In genomic region chr19:57240311-57241090, GRCh38 we compare ENCODE assay signal across 8 cellular contexts. TPM values are rescaled to one million over a fixed set of nuclear protein-coding genes. Genes with fewer than 3 reads are reported as not detected.
DNase-seq lines count a peak whose midpoint lies in the region; ATAC-seq and TF ChIP-seq lines count a peak whose summit lies in the region.

TSS of gene ZNF805 (plus strand) at chr19:57240632. CDS start at chr19:57240892, 260 bp downstream.

- peak within 1 kb of the TSS; percentile 91 for H3K27ac Mint-ChIP-seq in activated naive CD8-positive, alpha-beta T cell treated with anti-CD3 and anti-CD28 coated beads, Interleukin-2, amount 50 U/mL, for 24 hours

- peaks cover 28% of the 10 kb centered on the region for H3K79me2 ChIP-seq in SU-DHL-6 (ENCODE audit: insufficient read depth, low read length)

- H3K4me3 ChIP-seq in SU-DHL-6 (ENCODE audit: insufficient read depth, low read length, poor library complexity, severe bottlenecking) (peak within 1 kb of the TSS; percentile 91), ovary (peak within 1 kb of the TSS; percentile 98), thymus (ENCODE audit: low read length) (peak within 1 kb of the TSS; percentile 92)

- H3K4me1 ChIP-seq in ovary (ENCODE audit: insufficient read depth) (no peaks in the 10 kb centered on the region), thymus (ENCODE audit: control insufficient read depth, insufficient read depth, low read length) (peaks cover 13% of the 10 kb centered on the region)

- WGBS in ovary, 3 donors: 0 to 1% (median 0%) methylated on average over 36 to 61 of the region's 61 CpGs
- WGBS in thymus: under 1% methylated on average over 61 of the region's 61 CpGs

- peak within 1 kb of the TSS; percentile 58 for H3K27ac ChIP-seq in SU-DHL-6 (ENCODE audit: low read depth, low read length)
- peak within 1 kb of the TSS; percentile 76 to 79 for H3K27ac ChIP-seq in ovary
- peak within 1 kb of the TSS; percentile 89 for H3K27ac ChIP-seq in thymus (ENCODE audit: low read depth)

- no peaks in the 10 kb centered on the region for H4K20me1 ChIP-seq in SU-DHL-6 (ENCODE audit: low read depth, low read length)

- intact Hi-C loops in Right ventricle myocardium superior (cut with DNase I) (loop anchor here (2.0 kb wide), 1 partner anchor 40 kb away; the partner anchor contains the start of gene ZNF460), ovary (cut with DNase I) (loop anchor here in 1 of 4 donors (5.0 kb wide), 1 partner anchor 42 kb away; the partner anchor contains the start of gene ZNF460)

- no peaks in the 10 kb centered on the region for H3K9me3 ChIP-seq in SU-DHL-6 (ENCODE audit: insufficient read depth, low read length)
- H3K9me3 ChIP-seq in ovary: no peaks in the 10 kb centered on the region
- H3K9me3 ChIP-seq in thymus (ENCODE audit: control insufficient read depth): no peaks in the 10 kb centered on the region

- peaks cover 33% of the 10 kb centered on the region for H3K4me1 Mint-ChIP-seq in activated naive CD8-positive, alpha-beta T cell treated with anti-CD3 and anti-CD28 coated beads, Interleukin-2, amount 50 U/mL, for 24 hours

- peak within 1 kb of the TSS; percentile 95 for H3K4me2 ChIP-seq in SU-DHL-6 (ENCODE audit: low read depth, low read length, poor library complexity, severe bottlenecking)

- H3K27me3 ChIP-seq in SU-DHL-6 (ENCODE audit: low read length): no peaks in the 10 kb centered on the region
- no peaks in the 10 kb centered on the region for H3K27me3 ChIP-seq in ovary
- H3K27me3 ChIP-seq in thymus (ENCODE audit: control insufficient read depth, insufficient read depth): no peaks in the 10 kb centered on the region

- H3K9me3 Mint-ChIP-seq in activated naive CD8-positive, alpha-beta T cell treated with anti-CD3 and anti-CD28 coated beads, Interleukin-2, amount 50 U/mL, for 24 hours: peaks cover 4% of the 10 kb centered on the region

- no peaks in the 10 kb centered on the region for H3K27me3 Mint-ChIP-seq in activated naive CD8-positive, alpha-beta T cell treated with anti-CD3 and anti-CD28 coated beads, Interleukin-2, amount 50 U/mL, for 24 hours

- 0 out of 3 replicates have a peak, but pooled peaks have one; percentile 8 for TF ChIP-seq CTCF in GM12872 (IDR thresholded peaks at IDR 0.05; ENCODE audit: insufficient read depth, low read depth, low read length)
- TF ChIP-seq CTCF in SU-DHL-6 (IDR thresholded peaks at IDR 0.05; ENCODE audit: insufficient read depth, low read length, poor library complexity, severe bottlenecking): no peak
- TF ChIP-seq CTCF in ovary (IDR thresholded peaks at IDR 0.05): peak in 2 of 3 donors; percentile 11 to 16

- no peak for TF ChIP-seq EP300 in ovary (IDR thresholded peaks at IDR 0.05)

- peaks cover 21% of the 10 kb centered on the region for H3K36me3 Mint-ChIP-seq in activated naive CD8-positive, alpha-beta T cell treated with anti-CD3 and anti-CD28 coated beads, Interleukin-2, amount 50 U/mL, for 24 hours (ENCODE audit: low read depth)

- H2AFZ ChIP-seq in SU-DHL-6 (ENCODE audit: low read depth, low read length, severe bottlenecking): peak within 1 kb of the TSS; percentile 98

- H3K9me2 ChIP-seq in SU-DHL-6 (replicated peaks; ENCODE audit: insufficient read depth, low read length): no peaks in the 10 kb centered on the region

- no peaks in the 10 kb centered on the region for H3K36me3 ChIP-seq in SU-DHL-6 (ENCODE audit: low read length)
- no peaks in the 10 kb centered on the region for H3K36me3 ChIP-seq in ovary
- peaks cover 13% of the 10 kb centered on the region for H3K36me3 ChIP-seq in thymus (ENCODE audit: control insufficient read depth, insufficient read depth)

- ATAC-seq in HG02759 (IDR thresholded peaks at IDR 0.05; ENCODE audit: unreplicated experiment) (peak; percentile 97), Right ventricle myocardium superior (ENCODE audit: poor library complexity) (peak; percentile 99)
- peak; percentile 97 for ATAC-seq in activated naive CD8-positive, alpha-beta T cell treated with anti-CD3 and anti-CD28 coated beads, Interleukin-2, amount 50 U/mL, for 24 hours

- peak within 1 kb of the TSS; percentile 90 for H3K9ac ChIP-seq in SU-DHL-6 (ENCODE audit: low read length)

- peak; percentile 86 to 98 (median 94) for DNase-seq in NCI-H1417 (lab: John Stamatoyannopoulos, UW)
- DNase-seq in activated naive CD8-positive, alpha-beta T cell treated with anti-CD3 and anti-CD28 coated beads, Interleukin-2, amount 50 U/mL, for 24 hours: peak; percentile 95
- DNase-seq in Right ventricle myocardium superior: peak; percentile 98
- DNase-seq in ovary: peak; percentile 95 to 97 (median 96)

- peak; percentile 68 for TF ChIP-seq POLR2A in ovary (IDR thresholded peaks at IDR 0.05)

- no peaks in the 10 kb centered on the region for H3F3A ChIP-seq in SU-DHL-6 (ENCODE audit: insufficient read depth)

- H3K4me3 Mint-ChIP-seq in activated naive CD8-positive, alpha-beta T cell treated with anti-CD3 and anti-CD28 coated beads, Interleukin-2, amount 50 U/mL, for 24 hours: peak within 1 kb of the TSS; percentile 93

RNA-seq across cellular contexts. Expression of gene ZNF805, which starts in this region (rescaled TPM):
- total RNA-seq in Right ventricle myocardium superior (8.4 TPM), ovary (10 to 100 TPM; 10.8 to 27.8 (median 19.4) TPM)
- polyA plus RNA-seq in ovary (1 to 10 TPM; 1.7 to 4.5 TPM), thymus (1.3 TPM)

Comparison
In these comparisons a context has a peak if more than half of its experiments do, and no peak if none do; other contexts are left out.
1. Peak in every context shown above with its lines: DNase-seq, ATAC-seq, H3K4me3 ChIP-seq and H3K27ac ChIP-seq.